In the genomic region with DNA sequence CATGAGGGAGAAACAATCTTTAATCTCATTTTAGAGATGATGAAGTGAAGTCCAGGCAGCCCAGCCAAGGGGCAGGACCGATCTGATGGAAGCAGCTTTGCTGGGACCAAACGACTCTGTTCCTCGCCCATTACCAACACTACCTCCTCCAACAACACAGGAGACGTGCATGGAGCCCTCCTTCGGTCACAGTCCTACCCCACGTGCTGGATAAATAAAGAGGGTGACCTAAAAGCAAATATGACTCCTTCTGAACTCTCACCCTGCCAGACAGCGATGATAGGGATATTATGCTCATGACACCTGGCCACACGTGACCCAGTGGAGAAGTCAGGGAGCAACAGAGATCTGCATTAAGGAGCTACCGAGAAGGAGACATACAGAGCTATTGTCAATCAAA, we compare ENCODE assay signal across 1 cellular context.
TF ChIP-seq lines count a peak whose summit lies in the region.

No MANE protein-coding gene starts in this region.

TF ChIP-seq in HepG2, 621 proteins besides CTCF, POLR2A, EP300 and RAD21:
- TF ChIP-seq ZNF646 (CRISPR knock-in tag; IDR thresholded peaks at IDR 0.05) (no peak), TBX2 (CRISPR knock-in tag; IDR thresholded peaks at IDR 0.05; ENCODE audit: borderline replicate concordance) (0 out of 2 replicates have a peak, but pooled peaks have one; percentile 30), NR2C2 (CRISPR knock-in tag; IDR thresholded peaks at IDR 0.05; ENCODE audit: borderline replicate concordance) (peak; percentile 20; the same call in 1 of the 2 replicates), EHMT2 (IDR thresholded peaks at IDR 0.05; ENCODE audit: borderline replicate concordance, low read depth, low read length) (no peak), ARNTL (CRISPR knock-in tag; IDR thresholded peaks at IDR 0.05) (peak; percentile 75), MATR3 (CRISPR knock-in tag; IDR thresholded peaks at IDR 0.05) (no peak), ZNF792 (CRISPR knock-in tag; IDR thresholded peaks at IDR 0.05) (no peak), ZUFSP (CRISPR knock-in tag; IDR thresholded peaks at IDR 0.05; ENCODE audit: borderline replicate concordance) (no peak), PRDM10 (CRISPR knock-in tag; IDR thresholded peaks at IDR 0.05; ENCODE audit: low read depth) (no peak), REPIN1 (CRISPR knock-in tag; IDR thresholded peaks at IDR 0.05; ENCODE audit: borderline replicate concordance, low read depth) (no peak), FLYWCH1 (CRISPR knock-in tag; IDR thresholded peaks at IDR 0.05) (no peak), NR2F2 (IDR thresholded peaks at IDR 0.05; ENCODE audit: borderline replicate concordance, low read depth) (no peak), ZNF136 (CRISPR knock-in tag; IDR thresholded peaks at IDR 0.05; ENCODE audit: low read depth) (no peak), RARA (CRISPR knock-in tag; IDR thresholded peaks at IDR 0.05) (peak; percentile 41; the same call in 1 of the 2 replicates), NR2F6 (IDR thresholded peaks at IDR 0.05) (peak; percentile 22; the same call in 1 of the 2 replicates), NR2F6 (CRISPR knock-in tag; IDR thresholded peaks at IDR 0.05) (no peak), HNF4A (CRISPR knock-in tag; IDR thresholded peaks at IDR 0.05) (no peak), SALL1 (CRISPR knock-in tag; IDR thresholded peaks at IDR 0.05) (0 out of 2 replicates have a peak, but pooled peaks have one; percentile 15), ZNF713 (CRISPR knock-in tag; IDR thresholded peaks at IDR 0.05) (no peak), MAZ (IDR thresholded peaks at IDR 0.05; ENCODE audit: borderline replicate concordance, low read depth, low read length) (no peak), MAZ (CRISPR knock-in tag; IDR thresholded peaks at IDR 0.05; ENCODE audit: low read depth) (no peak)
- TF ChIP-seq, protein P1, sequence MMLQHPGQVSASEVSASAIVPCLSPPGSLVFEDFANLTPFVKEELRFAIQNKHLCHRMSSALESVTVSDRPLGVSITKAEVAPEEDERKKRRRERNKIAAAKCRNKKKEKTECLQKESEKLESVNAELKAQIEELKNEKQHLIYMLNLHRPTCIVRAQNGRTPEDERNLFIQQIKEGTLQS (CRISPR knock-in tag; IDR thresholded peaks at IDR 0.05): no peak
- TF ChIP-seq, protein P2, sequence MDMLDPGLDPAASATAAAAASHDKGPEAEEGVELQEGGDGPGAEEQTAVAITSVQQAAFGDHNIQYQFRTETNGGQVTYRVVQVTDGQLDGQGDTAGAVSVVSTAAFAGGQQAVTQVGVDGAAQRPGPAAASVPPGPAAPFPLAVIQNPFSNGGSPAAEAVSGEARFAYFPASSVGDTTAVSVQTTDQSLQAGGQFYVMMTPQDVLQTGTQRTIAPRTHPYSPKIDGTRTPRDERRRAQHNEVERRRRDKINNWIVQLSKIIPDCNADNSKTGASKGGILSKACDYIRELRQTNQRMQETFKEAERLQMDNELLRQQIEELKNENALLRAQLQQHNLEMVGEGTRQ (IDR thresholded peaks at IDR 0.05; ENCODE audit: low read depth, low read length): peak; percentile 45; the same call in 1 of the 2 replicates
- TF ChIP-seq, protein P2 (CRISPR knock-in tag; IDR thresholded peaks at IDR 0.05; ENCODE audit: borderline replicate concordance): peak; percentile 70; the same call in 1 of the 2 replicates
- TF ChIP-seq, protein P3, sequence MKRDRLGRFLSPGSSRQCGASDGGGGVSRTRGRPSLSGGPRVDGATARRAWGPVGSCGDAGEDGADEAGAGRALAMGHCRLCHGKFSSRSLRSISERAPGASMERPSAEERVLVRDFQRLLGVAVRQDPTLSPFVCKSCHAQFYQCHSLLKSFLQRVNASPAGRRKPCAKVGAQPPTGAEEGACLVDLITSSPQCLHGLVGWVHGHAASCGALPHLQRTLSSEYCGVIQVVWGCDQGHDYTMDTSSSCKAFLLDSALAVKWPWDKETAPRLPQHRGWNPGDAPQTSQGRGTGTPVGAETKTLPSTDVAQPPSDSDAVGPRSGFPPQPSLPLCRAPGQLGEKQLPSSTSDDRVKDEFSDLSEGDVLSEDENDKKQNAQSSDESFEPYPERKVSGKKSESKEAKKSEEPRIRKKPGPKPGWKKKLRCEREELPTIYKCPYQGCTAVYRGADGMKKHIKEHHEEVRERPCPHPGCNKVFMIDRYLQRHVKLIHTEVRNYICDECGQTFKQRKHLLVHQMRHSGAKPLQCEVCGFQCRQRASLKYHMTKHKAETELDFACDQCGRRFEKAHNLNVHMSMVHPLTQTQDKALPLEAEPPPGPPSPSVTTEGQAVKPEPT (CRISPR knock-in tag; IDR thresholded peaks at IDR 0.05; ENCODE audit: low read depth): no peak
